Comparison of ENCODE assay signal across 29 cellular contexts in genomic region chr10:12184165-12184564, GRCh38.
"Had no signal": no experiment of that assay in that cellular context is flagged by ENCODE, and none has a peak within 500 bp of the region (broad histone marks: within the 10 kb centered on the region; RNA-seq: fewer than 3 reads in every experiment).

No MANE protein-coding gene starts in this region.

- H3K4me3 ChIP-seq: pancreas, prostate gland, skin epidermis, smooth muscle cell, spleen, suprapubic skin, testis, tibial artery, transverse colon, upper lobe of right lung, uterus had no signal

- H3K27me3 ChIP-seq: neutrophil, pancreas, spleen, suprapubic skin, testis, tibial artery, transverse colon, upper lobe of right lung, uterus had no signal

- ATAC-seq: naive thymus-derived CD8-positive, alpha-beta T cell; natural killer cell treated with Interleukin-12 subunit alpha and Interleukin-12 subunit beta and Interleukin-15 and Interleukin-18, amount 100 ng/mL, for 72 hours; pancreas; right cardiac atrium; sciatic nerve; stimulated activated memory B cell treated with anti-CD40 and anti-IgM and Interleukin-4, amounts not matched to agents 10 μg/mL and 1 μg/mL and 100 μg/mL, for 72 hours; stimulated activated naive CD8-positive, alpha-beta T cell treated with anti-CD3 and anti-CD28 coated beads, Interleukin-15, amount 100 ng/mL, for 72 hours; stimulated activated naive CD8-positive, alpha-beta T cell treated with anti-CD3 and anti-CD28 coated beads, Interleukin-15, Interleukin-2, amounts not matched to agents 100 U/mL and 50 U/mL, for 24 hours; upper lobe of right lung had no signal

- H3K9me3 ChIP-seq: neutrophil, pancreas, prostate gland, spleen, suprapubic skin, testis, tibial artery, transverse colon, upper lobe of right lung, uterus had no signal

- H3K4me1 ChIP-seq: pancreas, prostate gland, suprapubic skin, testis, upper lobe of right lung, uterus had no signal

- DNase-seq: naive thymus-derived CD8-positive, alpha-beta T cell; nephron progenitor cell; nucleus accumbens; pancreas; retina; right cardiac atrium; spleen; stimulated activated CD4-positive, alpha-beta T cell treated with anti-CD3 and anti-CD28 coated beads, Interleukin-12 subunit alpha, Interleukin-12 subunit beta, amount 100 ng/mL, for 4 hours; stimulated activated CD4-positive, alpha-beta T cell treated with anti-CD3 and anti-CD28 coated beads, Interleukin-1b, Interleukin-23, amount 100 ng/mL, for 48 hours; stimulated activated CD4-positive, alpha-beta T cell treated with anti-CD3 and anti-CD28 coated beads, Interleukin-4, amount 100 ng/mL, for 1 hour; stimulated activated CD4-positive, alpha-beta T cell treated with anti-CD3 and anti-CD28 coated beads, Interleukin-4, amount 100 ng/mL, for 4 hours; stimulated activated CD8-positive, alpha-beta memory T cell treated with anti-CD3 and anti-CD28 coated beads, Interleukin-4, amount 100 ng/mL, for 48 hours; stimulated activated naive CD4-positive, alpha-beta T cell; stimulated activated naive CD8-positive, alpha-beta T cell treated with anti-CD3 and anti-CD28 coated beads, Interleukin-15, amount 100 ng/mL, for 72 hours; stimulated activated naive CD8-positive, alpha-beta T cell treated with anti-CD3 and anti-CD28 coated beads, Interleukin-15, Interleukin-2, amounts not matched to agents 100 U/mL and 50 U/mL, for 24 hours; substantia nigra; testis; tibial artery; transverse colon; upper lobe of right lung; uterus had no signal

- H3K27ac ChIP-seq: neutrophil, pancreas, prostate gland, skin epidermis, spleen, suprapubic skin, testis, tibial artery, transverse colon, upper lobe of right lung, uterus had no signal

- H3K36me3 ChIP-seq: uterus had no signal
